Comparison of ENCODE assay signal across 22 cellular contexts in genomic region chr5:123664961-123665360, GRCh38.
DNase-seq lines count a peak whose midpoint lies in the region; ATAC-seq, FAIRE-seq and TF ChIP-seq lines count a peak whose summit lies in the region.
"Had no signal": no experiment of that assay in that cellular context is flagged by ENCODE, and none has a peak within 500 bp of the region (broad histone marks: within the 10 kb centered on the region; RNA-seq: fewer than 3 reads in every experiment).

No MANE protein-coding gene starts in this region.

- CTCF ChIA-PET in HEK293 (lab: Yijun Ruan, JAX): interaction anchor here (0.5 kb wide), 1 partner anchor 1387 kb away, joined by 3 read pairs; no protein-coding TSS in a partner anchor

- no peaks in the 10 kb centered on the region for H3K4me1 ChIP-seq in HEK293 (ENCODE audit: control insufficient read depth, insufficient read depth, low read length)
- H3K4me1 ChIP-seq: A549, Caco-2 had no signal

- POLR2A ChIA-PET in HEK293 (lab: Yijun Ruan, JAX): no interaction called here

- TF ChIP-seq CTCF in HEK293 (tag by site-specific recombination; IDR thresholded peaks at IDR 0.05) (no peak), astrocyte of the spinal cord (IDR thresholded peaks at IDR 0.05; ENCODE audit: low read depth, low read length) (no peak), omental fat pad (IDR thresholded peaks at IDR 0.05) (no peak)

- DNase-seq in astrocyte of the spinal cord (ENCODE audit: low read depth, low spot score) (peak; percentile 23), NCI-H446 treated with DMSO at 0.1 percent for 48 hours (lab: John Stamatoyannopoulos, UW) (no peak), amniotic stem cell (lab: John Stamatoyannopoulos, UW) (no peak), omental fat pad (ENCODE audit: low spot score) (no peak), mesenteric fat pad (ENCODE audit: low spot score) (no peak)
- DNase-seq: AML-193; Caco-2; CD4-positive, alpha-beta T cell; DMS153; DMS79; GDM1; HCEC 1CT; HFFc6 had no signal

- H3K36me3 ChIP-seq in HEK293 (ENCODE audit: control insufficient read depth in 2 of 2, insufficient read depth in 1 of 2, low read length in 2 of 2): no peaks in the 10 kb centered on the region

- H3K4me3 ChIP-seq in HEK293 (ENCODE audit: low read depth, low read length) (no peak overlapping the region), astrocyte of the spinal cord (ENCODE audit: low read depth, low read length) (no peak overlapping the region)
- H3K4me3 ChIP-seq: A549, GM23338 had no signal

- FAIRE-seq in islet of Langerhans (lab: Jason Lieb, UNC): peak; percentile 58
- FAIRE-seq: A549, GM12892, GM18507, H54 had no signal

- in situ Hi-C loops in astrocyte of the spinal cord (cut with HindIII; ENCODE audit: low sequenced_read_pairs): no loop called here

- no peaks in the 10 kb centered on the region; the same call in 1 of the 2 replicates for H3K9me3 ChIP-seq in HEK293 (ENCODE audit: control insufficient read depth, insufficient read depth, low read depth, low read length)

- ATAC-seq in omental fat pad (ENCODE audit: low FRiP score): no peak
- ATAC-seq: A549, GM23338 had no signal

- no peak overlapping the region for H3K27ac ChIP-seq in HEK293 (ENCODE audit: extremely low read depth, low read depth, low read length)
- H3K27ac ChIP-seq: A549, C4-2B, HL-60 had no signal

TF ChIP-seq in HEK293, 187 proteins besides CTCF, POLR2A, EP300 and RAD21:
- TF ChIP-seq ZNF133 (tag by site-specific recombination; IDR thresholded peaks at IDR 0.05) (peak; percentile 100), ZNF664 (tag by site-specific recombination; IDR thresholded peaks at IDR 0.05) (no peak), SETDB1 (IDR thresholded peaks at IDR 0.05; ENCODE audit: insufficient read length, low read length) (peak; percentile 87), ZNF510 (tag by site-specific recombination; IDR thresholded peaks at IDR 0.05; ENCODE audit: insufficient replicate concordance) (peak; percentile 6), ZNF529 (tag by site-specific recombination; IDR thresholded peaks at IDR 0.05; ENCODE audit: insufficient replicate concordance) (peak; percentile 13), ZNF792 (tag by site-specific recombination; IDR thresholded peaks at IDR 0.05) (no peak), TRIM28 (IDR thresholded peaks at IDR 0.05; ENCODE audit: borderline replicate concordance, low read length) (0 out of 2 replicates have a peak, but pooled peaks have one; percentile 21)
